Comparison of ENCODE assay signal across 8 cellular contexts in genomic region chr21:34889537-34890257, GRCh38.
DNase-seq lines count a peak whose midpoint lies in the region; ATAC-seq, FAIRE-seq and TF ChIP-seq lines count a peak whose summit lies in the region.

No MANE protein-coding gene starts in this region.

- H3K36me3 ChIP-seq in neutrophil (no peaks in the 10 kb centered on the region), thoracic aorta (no peaks in the 10 kb centered on the region)

- ATAC-seq in GM19455 (IDR thresholded peaks at IDR 0.05; ENCODE audit: unreplicated experiment): peak; percentile 43
- ATAC-seq in thoracic aorta (ENCODE audit: insufficient number of reproducible peaks, low FRiP score, low read depth): no peak

- no peak for FAIRE-seq in RCC 7860 (lab: Jason Lieb, UNC)

- H3K4me3 ChIP-seq in fibroblast of villous mesenchyme (ENCODE audit: low read depth, low read length): peak overlapping the region; percentile 73
- peak overlapping the region; percentile 78 to 98 for H3K4me3 ChIP-seq in neutrophil (ENCODE audit: low read depth in 1 of 2, low read length in 1 of 2)
- H3K4me3 ChIP-seq in thoracic aorta: peak overlapping the region; percentile 74

- TF ChIP-seq CTCF in fibroblast of villous mesenchyme (IDR thresholded peaks at IDR 0.05; ENCODE audit: insufficient read depth, low read depth, low read length) (peak; percentile 54), neutrophil (IDR thresholded peaks at IDR 0.05) (peak; percentile 85), thoracic aorta (IDR thresholded peaks at IDR 0.05) (peak; percentile 82)

- H3K9me3 ChIP-seq in neutrophil (no peaks in the 10 kb centered on the region), thoracic aorta (no peaks in the 10 kb centered on the region)

- H3K27me3 ChIP-seq in neutrophil: no peaks in the 10 kb centered on the region
- peaks cover 26% of the 10 kb centered on the region for H3K27me3 ChIP-seq in thoracic aorta (replicated peaks; ENCODE audit: insufficient read depth)

- DNase-seq in COR-L47 (lab: John Stamatoyannopoulos, UW): peak; percentile 67
- DNase-seq in HK-2 (ENCODE audit: unreplicated experiment): peak; percentile 71
- peak; percentile 70 for DNase-seq in RCC 7860 (ENCODE audit: low spot score)
- DNase-seq in activated T-helper 1 cell treated with anti-CD3 and anti-CD28 coated beads, Interleukin-2, amount 50 U/mL, for 16 hours (ENCODE audit: low read depth in 1 of 2, low spot score in 1 of 2): peak; percentile 41 to 72
- DNase-seq in fibroblast of villous mesenchyme (ENCODE audit: low read depth): peak; percentile 75
- DNase-seq in thoracic aorta (ENCODE audit: low spot score): no peak

- H3K4me1 ChIP-seq in neutrophil (ENCODE audit: control insufficient read depth in 1 of 2, insufficient read depth in 1 of 2, low read depth in 1 of 2, low read length in 1 of 2): peaks cover 60 to 72% of the 10 kb centered on the region in 2 experiments
- H3K4me1 ChIP-seq in thoracic aorta (ENCODE audit: control insufficient read depth in 1 of 2, low read depth in 2 of 2): peaks cover 18 to 44% of the 10 kb centered on the region in 2 donors

- H3K27ac ChIP-seq in neutrophil: peak overlapping the region; percentile 86
- peak overlapping the region; percentile 76 to 85 for H3K27ac ChIP-seq in thoracic aorta
